20 cellular contexts compared by ENCODE assay signal in the genomic region with DNA sequence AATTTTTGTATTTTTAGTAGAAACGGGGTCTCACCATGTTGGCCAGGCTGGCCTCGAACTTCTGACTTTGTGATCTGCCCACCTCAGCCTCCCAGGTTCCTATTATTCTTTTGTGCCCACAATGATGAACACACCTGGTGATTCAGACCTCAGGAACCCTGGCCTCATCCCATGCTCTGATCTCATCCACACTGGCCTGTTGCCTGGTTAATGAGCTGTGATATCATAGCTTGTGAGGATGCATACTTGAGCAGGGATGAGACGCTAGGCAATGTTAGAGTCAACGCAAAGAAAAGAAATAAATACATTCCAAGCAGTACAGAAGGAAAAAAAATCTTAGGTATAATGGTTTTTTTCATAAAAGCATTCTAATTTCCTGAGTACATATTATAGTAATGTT.
A peak's percentile ranks its signal among the peaks of the same experiment; 100 is the strongest.
DNase-seq lines count a peak whose midpoint lies in the region; ATAC-seq and TF ChIP-seq lines count a peak whose summit lies in the region.
"Had no signal": no experiment of that assay in that cellular context is flagged by ENCODE, and none has a peak within 500 bp of the region (broad histone marks: within the 10 kb centered on the region; RNA-seq: fewer than 3 reads in every experiment).

No MANE protein-coding gene starts in this region.

- peaks cover 18% of the 10 kb centered on the region for H3K27me3 Mint-ChIP-seq in T-helper 17 cell
- H3K27me3 Mint-ChIP-seq in activated T-cell treated with anti-CD3 and anti-CD28 coated beads, Interleukin-2, amount 50 U/mL, for 4 hours (ENCODE audit: low read depth) = peaks cover 8% of the 10 kb centered on the region
- H3K27me3 Mint-ChIP-seq in activated naive CD8-positive, alpha-beta T cell treated with anti-CD3 and anti-CD28 coated beads for 36 hours = peaks cover 12% of the 10 kb centered on the region

- no peak for ATAC-seq in T-helper 17 cell
- no peak for ATAC-seq in activated T-cell treated with anti-CD3 and anti-CD28 coated beads, Interleukin-2, amount 50 U/mL, for 4 hours

- no peaks in the 10 kb centered on the region for H3K36me3 Mint-ChIP-seq in T-helper 17 cell (ENCODE audit: low read depth)
- no peaks in the 10 kb centered on the region for H3K36me3 Mint-ChIP-seq in activated T-cell treated with anti-CD3 and anti-CD28 coated beads, Interleukin-2, amount 50 U/mL, for 4 hours (ENCODE audit: insufficient read depth)
- H3K36me3 Mint-ChIP-seq in activated naive CD8-positive, alpha-beta T cell treated with anti-CD3 and anti-CD28 coated beads for 36 hours = no peaks in the 10 kb centered on the region

- H3K27me3 ChIP-seq in uterus = no peaks in the 10 kb centered on the region
- H3K27me3 ChIP-seq: vagina had no signal

- H3K9me3 ChIP-seq in T-helper 17 cell (ENCODE audit: control insufficient read depth, low read length, poor library complexity, severe bottlenecking) = no peaks in the 10 kb centered on the region
- H3K9me3 ChIP-seq in uterus = no peaks in the 10 kb centered on the region
- H3K9me3 ChIP-seq: vagina had no signal

- no peak for TF ChIP-seq CTCF in fibroblast of the aortic adventitia (IDR thresholded peaks at IDR 0.05; ENCODE audit: insufficient read depth, low read length)
- TF ChIP-seq CTCF in GM10266 (IDR thresholded peaks at IDR 0.05; ENCODE audit: control insufficient read depth, insufficient read depth, low read depth, missing control alignments) = no peak
- no peak for TF ChIP-seq CTCF in uterus (IDR thresholded peaks at IDR 0.05)

- in situ Hi-C loops in ACHN (cut with HindIII; ENCODE audit: low pct_ligation_motif_present, low pct_unique_long_range_greater_than_20kb, low sequenced_read_pairs) = no loop called here

- H3K27ac Mint-ChIP-seq in T-helper 17 cell = peak overlapping the region; percentile 75
- no peak overlapping the region for H3K27ac Mint-ChIP-seq in activated naive CD8-positive, alpha-beta T cell treated with anti-CD3 and anti-CD28 coated beads for 36 hours
- H3K27ac Mint-ChIP-seq: activated T-helper 1 cell treated with anti-CD3 and anti-CD28 coated beads, Interleukin-12 subunit alpha, Interleukin-12 subunit beta, Interleukin-2, Interleukin-4 antibody, amounts not matched to agents 30 ng/mL and 10 ng/mL and 1 ng/mL, durations not matched to agents 14 hours and 24 hours and 36 hours had no signal

- intact Hi-C loops in uterus (cut with DNase I; ENCODE audit: low total_unique reads) = no loop called here

- H3K4me3 Mint-ChIP-seq in T-helper 17 cell = no peak overlapping the region
- H3K4me3 Mint-ChIP-seq in activated T-cell treated with anti-CD3 and anti-CD28 coated beads, Interleukin-2, amount 50 U/mL, for 4 hours = no peak overlapping the region
- no peak overlapping the region for H3K4me3 Mint-ChIP-seq in activated naive CD8-positive, alpha-beta T cell treated with anti-CD3 and anti-CD28 coated beads for 36 hours
- H3K4me3 Mint-ChIP-seq: activated T-helper 1 cell treated with anti-CD3 and anti-CD28 coated beads, Interleukin-12 subunit alpha, Interleukin-12 subunit beta, Interleukin-2, Interleukin-4 antibody, amounts not matched to agents 30 ng/mL and 10 ng/mL and 1 ng/mL, durations not matched to agents 14 hours and 24 hours and 36 hours had no signal

- H3K9me3 Mint-ChIP-seq in activated T-cell treated with anti-CD3 and anti-CD28 coated beads, Interleukin-2, amount 50 U/mL, for 4 hours = no peaks in the 10 kb centered on the region
- no peaks in the 10 kb centered on the region for H3K9me3 Mint-ChIP-seq in activated naive CD8-positive, alpha-beta T cell treated with anti-CD3 and anti-CD28 coated beads for 36 hours
- H3K9me3 Mint-ChIP-seq: activated T-helper 1 cell treated with anti-CD3 and anti-CD28 coated beads, Interleukin-12 subunit alpha, Interleukin-12 subunit beta, Interleukin-2, Interleukin-4 antibody, amounts not matched to agents 30 ng/mL and 10 ng/mL and 1 ng/mL, durations not matched to agents 14 hours and 24 hours and 36 hours had no signal

- no peaks in the 10 kb centered on the region for H3K4me1 ChIP-seq in uterus
- H3K4me1 ChIP-seq: Caco-2, vagina had no signal

- no peak for TF ChIP-seq POLR2A in uterus (IDR thresholded peaks at IDR 0.05)

- H3K4me3 ChIP-seq in fibroblast of the aortic adventitia (ENCODE audit: low read depth, low read length) = no peak overlapping the region
- H3K4me3 ChIP-seq in uterus = no peak overlapping the region
- H3K4me3 ChIP-seq: vagina had no signal

- no peaks in the 10 kb centered on the region for H3K36me3 ChIP-seq in uterus
- H3K36me3 ChIP-seq: vagina had no signal

- peaks cover 4% of the 10 kb centered on the region for H3K4me1 Mint-ChIP-seq in T-helper 17 cell
- H3K4me1 Mint-ChIP-seq in activated T-cell treated with anti-CD3 and anti-CD28 coated beads, Interleukin-2, amount 50 U/mL, for 4 hours (ENCODE audit: low read depth) = no peaks in the 10 kb centered on the region
- no peaks in the 10 kb centered on the region for H3K4me1 Mint-ChIP-seq in activated naive CD8-positive, alpha-beta T cell treated with anti-CD3 and anti-CD28 coated beads for 36 hours

- DNase-seq in ACHN (peak; percentile 100), HT1080 (ENCODE audit: low read depth) (peak; percentile 81), T-helper 17 cell (no peak), fibroblast of the aortic adventitia (ENCODE audit: low read depth) (peak; percentile 1), GM10266 (ENCODE audit: extremely low spot score) (no peak), uterus (no peak)
- DNase-seq in activated T-cell treated with anti-CD3 and anti-CD28 coated beads, Interleukin-2, amount 50 U/mL, for 4 hours = no peak
- DNase-seq in activated naive CD8-positive, alpha-beta T cell treated with anti-CD3 and anti-CD28 coated beads for 36 hours = no peak
- DNase-seq: activated CD4-positive, alpha-beta T cell treated with anti-CD3 and anti-CD28 coated beads, Interleukin-2, amount 50 U/mL, for 1 hour; amygdala; Caco-2; HCEC 1CT; KG1; NCI-H1694 treated with DMSO at 0.1 percent for 48 hours; NCI-H526 treated with DMSO at 0.1 percent for 48 hours; nucleus accumbens; SHP77; stimulated activated CD4-positive, alpha-beta T cell treated with anti-CD3 and anti-CD28 coated beads, Interleukin-4, amount 100 ng/mL, for 4 hours had no signal

- no peak overlapping the region for H3K27ac ChIP-seq in uterus
- H3K27ac ChIP-seq: vagina had no signal

Comparison
In these comparisons a context has a peak if more than half of its experiments do, and no peak if none do; other contexts are left out.
1. DNase-seq: peak in ACHN (single experiment), HT1080 (single experiment) and fibroblast of the aortic adventitia (single experiment); none in T-helper 17 cell (0 of 3), activated T-cell treated with anti-CD3 and anti-CD28 coated beads, Interleukin-2, amount 50 U/mL, for 4 hours (single experiment), GM10266 (single experiment), activated naive CD8-positive, alpha-beta T cell treated with anti-CD3 and anti-CD28 coated beads for 36 hours (single experiment) and uterus (0 of 2).